ENCODE assay signal across 17 cellular contexts in genomic region chr2:65918760-65919187, GRCh38.
A peak's percentile ranks its signal among the peaks of the same experiment; 100 is the strongest.
DNase-seq lines count a peak whose midpoint lies in the region; ATAC-seq and TF ChIP-seq lines count a peak whose summit lies in the region.
"Had no signal": no experiment of that assay in that cellular context is flagged by ENCODE, and none has a peak within 500 bp of the region (broad histone marks: within the 10 kb centered on the region; RNA-seq: fewer than 3 reads in every experiment).

No MANE protein-coding gene starts in this region.

- H3K9me3 ChIP-seq in SK-N-SH (no peaks in the 10 kb centered on the region), hepatocyte (ENCODE audit: low read depth) (no peaks in the 10 kb centered on the region), vagina (no peaks in the 10 kb centered on the region)
- H3K9me3 ChIP-seq: SJSA1 had no signal

- CTCF ChIA-PET in SK-N-SH (lab: Yijun Ruan, JAX) = no interaction called here

- H3K27me3 ChIP-seq in SK-N-SH (ENCODE audit: insufficient read depth) (no peaks in the 10 kb centered on the region), hepatocyte (no peaks in the 10 kb centered on the region), vagina (no peaks in the 10 kb centered on the region)
- H3K27me3 ChIP-seq: SJSA1 had no signal

- H3K9me2 ChIP-seq in SK-N-SH (no peaks in the 10 kb centered on the region), hepatocyte (replicated peaks; ENCODE audit: insufficient read depth) (no peaks in the 10 kb centered on the region)

- no peaks in the 10 kb centered on the region for H4K20me1 ChIP-seq in SK-N-SH (ENCODE audit: insufficient read depth)
- H4K20me1 ChIP-seq in hepatocyte (ENCODE audit: insufficient read depth, poor library complexity, severe bottlenecking) = no peaks in the 10 kb centered on the region

- peak; percentile 46; the same call in 1 of the 2 replicates for TF ChIP-seq RAD21 in SK-N-SH (IDR thresholded peaks at IDR 0.05; ENCODE audit: low read length)

- no peak overlapping the region for H3K4me2 ChIP-seq in SK-N-SH
- no peak overlapping the region for H3K4me2 ChIP-seq in hepatocyte

- H3K79me2 ChIP-seq in SK-N-SH (ENCODE audit: insufficient read depth) = no peaks in the 10 kb centered on the region
- no peaks in the 10 kb centered on the region for H3K79me2 ChIP-seq in hepatocyte

- H3K4me1 Mint-ChIP-seq in osteocyte (ENCODE audit: unreplicated experiment) = no peaks in the 10 kb centered on the region
- H3K4me1 Mint-ChIP-seq: stimulated activated naive CD8-positive, alpha-beta T cell treated with anti-CD3 and anti-CD28 coated beads, Interleukin-15, amount 100 ng/mL, for 72 hours had no signal

- no peaks in the 10 kb centered on the region for H3K9me3 Mint-ChIP-seq in osteocyte (ENCODE audit: unreplicated experiment)
- H3K9me3 Mint-ChIP-seq: activated CD4-positive, alpha-beta memory T cell treated with anti-CD3 and anti-CD28 coated beads for 36 hours had no signal

- H3K27ac ChIP-seq in SK-N-SH (ENCODE audit: low read depth in 2 of 2, low read length in 1 of 2) (no peak overlapping the region), hepatocyte (peak overlapping the region; percentile 45), vagina (peak overlapping the region; percentile 27)
- H3K27ac ChIP-seq: SJSA1 had no signal

- H3K4me3 ChIP-seq in SK-N-SH (ENCODE audit: low read depth in 2 of 2, low read length in 1 of 2) (no peak overlapping the region), hepatocyte (no peak overlapping the region), vagina (no peak overlapping the region)
- H3K4me3 ChIP-seq: SJSA1 had no signal

- no peak overlapping the region for H2AFZ ChIP-seq in SK-N-SH (ENCODE audit: low read depth)
- H2AFZ ChIP-seq in hepatocyte = no peak overlapping the region

- intact Hi-C loops in vagina (cut with DNase I) = no loop called here

- ATAC-seq in SK-N-SH treated with all-trans-retinoic acid at 6 μM for 48 hours = no peak
- ATAC-seq: left ventricle myocardium superior; stimulated activated naive CD8-positive, alpha-beta T cell treated with anti-CD3 and anti-CD28 coated beads, Interleukin-15, amount 100 ng/mL, for 72 hours had no signal

- H3K4me1 ChIP-seq in SK-N-SH (ENCODE audit: control insufficient read depth in 1 of 2, insufficient read depth in 2 of 2, low read depth in 1 of 2, low read length in 1 of 2) = no peaks in the 10 kb centered on the region; a peak in 2 of 4 replicates
- no peaks in the 10 kb centered on the region for H3K4me1 ChIP-seq in hepatocyte (ENCODE audit: insufficient read depth)
- peaks cover 38% of the 10 kb centered on the region for H3K4me1 ChIP-seq in vagina
- H3K4me1 ChIP-seq: SJSA1 had no signal

- no peak for TF ChIP-seq CTCF in SK-N-SH (IDR thresholded peaks at IDR 0.05)
- peak; percentile 45 for TF ChIP-seq CTCF in hepatocyte (IDR thresholded peaks at IDR 0.05; ENCODE audit: poor library complexity)
- no peak for TF ChIP-seq CTCF in vagina (IDR thresholded peaks at IDR 0.05)
- no peak for TF ChIP-seq CTCF in osteocyte (IDR thresholded peaks at IDR 0.05)

- H3K4me3 Mint-ChIP-seq in osteocyte (ENCODE audit: unreplicated experiment) = no peak overlapping the region
- H3K4me3 Mint-ChIP-seq: activated CD4-positive, alpha-beta memory T cell treated with anti-CD3 and anti-CD28 coated beads for 36 hours; stimulated activated naive CD8-positive, alpha-beta T cell treated with anti-CD3 and anti-CD28 coated beads, Interleukin-15, amount 100 ng/mL, for 72 hours had no signal

- no peak for TF ChIP-seq EP300 in SK-N-SH (IDR thresholded peaks at IDR 0.05; ENCODE audit: borderline replicate concordance in 1 of 2, low read depth in 1 of 2, low read length in 1 of 2)

- peaks cover 9% of the 10 kb centered on the region for H3K27me3 Mint-ChIP-seq in osteocyte (ENCODE audit: unreplicated experiment)
- H3K27me3 Mint-ChIP-seq: activated CD4-positive, alpha-beta memory T cell treated with anti-CD3 and anti-CD28 coated beads for 36 hours; stimulated activated naive CD8-positive, alpha-beta T cell treated with anti-CD3 and anti-CD28 coated beads, Interleukin-15, amount 100 ng/mL, for 72 hours had no signal

- no peak for TF ChIP-seq POLR2A in vagina (IDR thresholded peaks at IDR 0.05)

- H3K36me3 Mint-ChIP-seq in osteocyte (ENCODE audit: unreplicated experiment) = no peaks in the 10 kb centered on the region
- H3K36me3 Mint-ChIP-seq: activated CD4-positive, alpha-beta memory T cell treated with anti-CD3 and anti-CD28 coated beads for 36 hours; naive B cell had no signal

- H3F3A ChIP-seq in SK-N-SH (replicated peaks; ENCODE audit: insufficient read depth) = no peaks in the 10 kb centered on the region

- 22% methylated on average over 3 of the region's 3 CpGs for WGBS in SK-N-SH (ENCODE audit: low lambda C conversion rate)
- WGBS in hepatocyte (ENCODE audit: low lambda C conversion rate, missing lambda C conversion rate) = 54% methylated on average over 3 of the region's 3 CpGs

- POLR2A ChIA-PET in SK-N-SH (lab: Yijun Ruan, JAX) = no interaction called here

- H3K36me3 ChIP-seq in SK-N-SH (replicated peaks in 1 of 2; ENCODE audit: control insufficient read depth in 1 of 2, insufficient read depth in 2 of 2, low read length in 1 of 2) = no peaks in the 10 kb centered on the region
- no peaks in the 10 kb centered on the region for H3K36me3 ChIP-seq in hepatocyte (replicated peaks; ENCODE audit: insufficient read depth, low read depth)
- H3K36me3 ChIP-seq in vagina = no peaks in the 10 kb centered on the region
- H3K36me3 ChIP-seq: SJSA1 had no signal

- no peak overlapping the region for H3K9ac ChIP-seq in SK-N-SH

- DNase-seq in SK-N-SH (no peak), NCI-H69 (lab: John Stamatoyannopoulos, UW) (peak; percentile 4), hepatocyte (ENCODE audit: low spot score) (peak; percentile 25), vagina (ENCODE audit: extremely low spot score in 2 of 2) (no peak), T-helper 9 cell (no peak), SKM-1 treated with dmso at 0.1 percent for 144 hours (lab: John Stamatoyannopoulos, UW; ENCODE audit: unreplicated experiment) (no peak), osteocyte (ENCODE audit: extremely low spot score, unreplicated experiment) (no peak)
- DNase-seq: activated CD4-positive, alpha-beta memory T cell treated with anti-CD3 and anti-CD28 coated beads for 36 hours; caudate nucleus; effector CD4-positive, alpha-beta T cell; left ventricle myocardium superior; naive B cell; NCI-H2081; stimulated activated CD4-positive, alpha-beta T cell treated with anti-CD3 and anti-CD28 coated beads, Interleukin-15, amount 100 ng/mL, for 24 hours; stimulated activated naive CD8-positive, alpha-beta T cell treated with anti-CD3 and anti-CD28 coated beads, Interleukin-15, amount 100 ng/mL, for 72 hours had no signal

- H3K27ac Mint-ChIP-seq in osteocyte (ENCODE audit: unreplicated experiment) = no peak overlapping the region
- H3K27ac Mint-ChIP-seq: activated CD4-positive, alpha-beta memory T cell treated with anti-CD3 and anti-CD28 coated beads for 36 hours; naive B cell; stimulated activated naive CD8-positive, alpha-beta T cell treated with anti-CD3 and anti-CD28 coated beads, Interleukin-15, amount 100 ng/mL, for 72 hours had no signal

TF ChIP-seq in SK-N-SH, 30 proteins besides CTCF, POLR2A, EP300 and RAD21:
- TF ChIP-seq, protein P1, sequence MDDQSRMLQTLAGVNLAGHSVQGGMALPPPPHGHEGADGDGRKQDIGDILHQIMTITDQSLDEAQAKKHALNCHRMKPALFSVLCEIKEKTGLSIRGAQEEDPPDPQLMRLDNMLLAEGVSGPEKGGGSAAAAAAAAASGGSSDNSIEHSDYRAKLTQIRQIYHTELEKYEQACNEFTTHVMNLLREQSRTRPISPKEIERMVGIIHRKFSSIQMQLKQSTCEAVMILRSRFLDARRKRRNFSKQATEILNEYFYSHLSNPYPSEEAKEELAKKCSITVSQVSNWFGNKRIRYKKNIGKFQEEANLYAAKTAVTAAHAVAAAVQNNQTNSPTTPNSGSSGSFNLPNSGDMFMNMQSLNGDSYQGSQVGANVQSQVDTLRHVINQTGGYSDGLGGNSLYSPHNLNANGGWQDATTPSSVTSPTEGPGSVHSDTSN (IDR thresholded peaks at IDR 0.05) = no peak
- TF ChIP-seq RFX5 (IDR thresholded peaks at IDR 0.05; ENCODE audit: low read length) = no peak
- TF ChIP-seq JUND (IDR thresholded peaks at IDR 0.05) = no peak
- no peak for TF ChIP-seq EZH2phosphoT487 (IDR thresholded peaks at IDR 0.05; ENCODE audit: borderline replicate concordance, low read depth)
- TF ChIP-seq CHD2 (IDR thresholded peaks at IDR 0.05; ENCODE audit: low read length, partially characterized antibody) = no peak
- no peak for TF ChIP-seq FOSL2 (IDR thresholded peaks at IDR 0.05; ENCODE audit: borderline replicate concordance, low read depth)
- no peak for TF ChIP-seq NFIC (IDR thresholded peaks at IDR 0.05; ENCODE audit: borderline replicate concordance)
- TF ChIP-seq RCOR1 (IDR thresholded peaks at IDR 0.05; ENCODE audit: low read length) = no peak
TF ChIP-seq in SK-N-SH: peak in this region for 0.

TF ChIP-seq in SK-N-SH treated with all-trans-retinoic acid at 6 μM for 48 hours, 23 proteins besides CTCF, POLR2A, EP300 and RAD21 (continues in another document):
- no peak for TF ChIP-seq GLIS3 (CRISPR knock-in tag; IDR thresholded peaks at IDR 0.05)
- TF ChIP-seq ESRRG (CRISPR knock-in tag; IDR thresholded peaks at IDR 0.05) = no peak
- no peak for TF ChIP-seq ZNF565 (CRISPR knock-in tag; conservative IDR thresholded peaks at IDR 0.05; ENCODE audit: low read depth)
- no peak for TF ChIP-seq OSR1 (CRISPR knock-in tag; IDR thresholded peaks at IDR 0.05)
- TF ChIP-seq, protein P2, sequence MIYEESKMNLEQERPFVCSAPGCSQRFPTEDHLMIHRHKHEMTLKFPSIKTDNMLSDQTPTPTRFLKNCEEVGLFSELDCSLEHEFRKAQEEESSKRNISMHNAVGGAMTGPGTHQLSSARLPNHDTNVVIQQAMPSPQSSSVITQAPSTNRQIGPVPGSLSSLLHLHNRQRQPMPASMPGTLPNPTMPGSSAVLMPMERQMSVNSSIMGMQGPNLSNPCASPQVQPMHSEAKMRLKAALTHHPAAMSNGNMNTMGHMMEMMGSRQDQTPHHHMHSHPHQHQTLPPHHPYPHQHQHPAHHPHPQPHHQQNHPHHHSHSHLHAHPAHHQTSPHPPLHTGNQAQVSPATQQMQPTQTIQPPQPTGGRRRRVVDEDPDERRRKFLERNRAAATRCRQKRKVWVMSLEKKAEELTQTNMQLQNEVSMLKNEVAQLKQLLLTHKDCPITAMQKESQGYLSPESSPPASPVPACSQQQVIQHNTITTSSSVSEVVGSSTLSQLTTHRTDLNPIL (CRISPR knock-in tag; IDR thresholded peaks at IDR 0.05; ENCODE audit: low read depth) = no peak

Comparison
In these comparisons a context has a peak if more than half of its experiments do, and no peak if none do; other contexts are left out.
1. DNase-seq: peak in NCI-H69 (single experiment) and hepatocyte (single experiment); none in SK-N-SH (single experiment), vagina (0 of 2), T-helper 9 cell (single experiment), SKM-1 treated with dmso at 0.1 percent for 144 hours (single experiment) and osteocyte (single experiment).
2. H3K27ac ChIP-seq: peak in hepatocyte (single experiment) and vagina (single experiment); none in SK-N-SH (0 of 2).